In the genomic region with DNA sequence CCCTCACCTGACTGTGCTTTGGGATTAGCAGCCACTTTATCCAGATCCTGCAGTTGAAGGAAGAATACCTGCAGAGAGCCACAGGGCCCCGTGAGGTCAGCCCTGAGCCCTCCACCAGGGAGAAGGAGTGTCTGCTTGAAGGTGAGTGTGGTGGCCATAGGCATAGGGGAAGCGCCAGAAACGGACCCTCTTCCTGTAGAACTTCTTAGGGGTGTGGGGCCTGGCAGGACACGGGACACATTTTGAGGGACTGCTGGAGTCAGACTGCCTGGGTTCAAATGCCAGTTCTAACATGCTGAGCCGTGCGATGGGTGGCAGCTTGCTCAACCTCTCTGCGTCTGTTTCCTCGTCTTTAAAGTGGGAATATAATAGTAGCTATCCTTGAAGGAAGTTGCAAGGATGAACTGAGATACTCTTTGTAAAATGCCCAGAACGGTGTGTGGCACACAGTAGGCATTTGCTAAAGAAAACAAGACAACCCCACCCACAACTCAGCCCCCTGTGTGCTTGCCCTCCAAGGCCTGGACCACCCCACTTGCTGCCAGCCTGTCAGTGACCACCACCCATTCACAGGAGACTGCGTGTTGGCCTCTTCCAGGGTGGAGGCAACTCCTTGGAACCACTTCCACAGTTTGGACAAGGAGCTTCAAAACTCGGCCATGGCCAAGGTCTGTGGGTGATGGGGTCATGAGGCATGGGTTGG, we compare ENCODE assay signal across 9 cellular contexts. TPM values are rescaled to one million over a fixed set of nuclear protein-coding genes. Genes with fewer than 3 reads are reported as not detected.
DNase-seq lines count a peak whose midpoint lies in the region; ATAC-seq and TF ChIP-seq lines count a peak whose summit lies in the region.
"Had no signal": no experiment of that assay in that cellular context is flagged by ENCODE, and none has a peak within 500 bp of the region (broad histone marks: within the 10 kb centered on the region; RNA-seq: fewer than 3 reads in every experiment).

No MANE protein-coding gene starts in this region.

- H3K9ac ChIP-seq in Loucy (ENCODE audit: low read depth, low read length, poor library complexity, severe bottlenecking) (peak overlapping the region; percentile 79), skeletal muscle tissue (ENCODE audit: low read depth in 1 of 3, low read length in 3 of 3) (peak overlapping the region in 2 of 3 donors; percentile 32 to 33)

- peak overlapping the region; percentile 84 for H3K4me2 ChIP-seq in Loucy (ENCODE audit: low read depth, low read length, poor library complexity, severe bottlenecking)

- H3K36me3 Mint-ChIP-seq in activated T-cell treated with anti-CD3 and anti-CD28 coated beads, Interleukin-2, amount 50 U/mL, for 72 hours (ENCODE audit: insufficient read depth in 2 of 2): peaks cover 0 to 1% of the 10 kb centered on the region in 2 donors
- no peaks in the 10 kb centered on the region for H3K36me3 Mint-ChIP-seq in activated naive CD8-positive, alpha-beta T cell treated with anti-CD3 and anti-CD28 coated beads, Interleukin-2, amount 50 U/mL, for 24 hours (ENCODE audit: low read depth)

- TF ChIP-seq CTCF in Loucy (conservative IDR thresholded peaks at IDR 0.05; ENCODE audit: low read length): no peak

- H3K4me1 Mint-ChIP-seq in activated T-cell treated with anti-CD3 and anti-CD28 coated beads, Interleukin-2, amount 50 U/mL, for 72 hours (ENCODE audit: low read depth): peaks cover 28% of the 10 kb centered on the region
- H3K4me1 Mint-ChIP-seq in activated naive CD8-positive, alpha-beta T cell treated with anti-CD3 and anti-CD28 coated beads, Interleukin-2, amount 50 U/mL, for 24 hours: peaks cover 26% of the 10 kb centered on the region

- H3K27me3 ChIP-seq in Loucy (ENCODE audit: insufficient read depth, low read length, poor library complexity, severe bottlenecking): no peaks in the 10 kb centered on the region
- no peaks in the 10 kb centered on the region for H3K27me3 ChIP-seq in skeletal muscle tissue (ENCODE audit: control insufficient read depth in 3 of 3, insufficient read depth in 3 of 3, low read length in 3 of 3)
- H3K27me3 ChIP-seq: pancreas had no signal

- no peaks in the 10 kb centered on the region for H3F3A ChIP-seq in Loucy (ENCODE audit: low read depth)

- H2AFZ ChIP-seq in Loucy (ENCODE audit: low read length): peak overlapping the region; percentile 89; the same call in 1 of the 2 replicates

- H3K4me3 ChIP-seq in Loucy (ENCODE audit: low read length, poor library complexity, severe bottlenecking) (peak overlapping the region; percentile 72), skeletal muscle tissue (ENCODE audit: low read length in 3 of 3) (no peak overlapping the region)
- H3K4me3 ChIP-seq: pancreas had no signal

- H3K36me3 ChIP-seq in Loucy (ENCODE audit: insufficient read depth, low read length) (no peaks in the 10 kb centered on the region), skeletal muscle tissue (ENCODE audit: control insufficient read depth in 3 of 3, insufficient read depth in 3 of 3, low read length in 3 of 3) (no peaks in the 10 kb centered on the region)
- H3K36me3 ChIP-seq: pancreas had no signal

- H3K27ac ChIP-seq in skeletal muscle tissue (ENCODE audit: low read depth, low read length): no peak overlapping the region
- H3K27ac ChIP-seq: pancreas had no signal

- no peaks in the 10 kb centered on the region for H3K27me3 Mint-ChIP-seq in activated T-cell treated with anti-CD3 and anti-CD28 coated beads, Interleukin-2, amount 50 U/mL, for 72 hours (ENCODE audit: low read depth)
- H3K27me3 Mint-ChIP-seq in activated naive CD8-positive, alpha-beta T cell treated with anti-CD3 and anti-CD28 coated beads, Interleukin-2, amount 50 U/mL, for 24 hours: no peaks in the 10 kb centered on the region

- no peaks in the 10 kb centered on the region for H3K9me2 ChIP-seq in Loucy (replicated peaks; ENCODE audit: low read depth, low read length)

- peak overlapping the region; percentile 36 for H3K27ac Mint-ChIP-seq in activated T-cell treated with anti-CD3 and anti-CD28 coated beads, Interleukin-2, amount 50 U/mL, for 72 hours
- H3K27ac Mint-ChIP-seq in activated naive CD8-positive, alpha-beta T cell treated with anti-CD3 and anti-CD28 coated beads, Interleukin-2, amount 50 U/mL, for 24 hours: peak overlapping the region; percentile 90

- H3K4me1 ChIP-seq in Loucy (ENCODE audit: insufficient read depth, low read length, poor library complexity, severe bottlenecking) (peaks cover 19% of the 10 kb centered on the region), skeletal muscle tissue (ENCODE audit: control insufficient read depth in 3 of 3, insufficient read depth in 3 of 3, low read length in 3 of 3) (peaks cover 28 to 41% (median 30%) of the 10 kb centered on the region in 3 donors)

- DNase-seq in activated T-cell treated with anti-CD3 and anti-CD28 coated beads, Interleukin-2, amount 50 U/mL, for 72 hours: no peak
- no peak for DNase-seq in activated T-cell treated with anti-CD3 and anti-CD28 coated beads, Interleukin-2, amount 50 U/mL, for 48 hours
- no peak for DNase-seq in activated naive CD8-positive, alpha-beta T cell treated with anti-CD3 and anti-CD28 coated beads, Interleukin-2, amount 50 U/mL, for 24 hours
- DNase-seq in SHP77 treated with DMSO at 0.1 percent for 48 hours (lab: John Stamatoyannopoulos, UW) (no peak), NCI-H82 treated with DMSO at 0.1 percent for 48 hours (lab: John Stamatoyannopoulos, UW; ENCODE audit: unreplicated experiment) (no peak)
- DNase-seq in activated CD4-positive, CD25-positive, alpha-beta regulatory T cell treated with anti-CD3 and anti-CD28 coated beads, Interleukin-2, amount 50 U/mL, for 72 hours: no peak

- H4K20me1 ChIP-seq in Loucy (ENCODE audit: insufficient read depth, low read length, poor library complexity, severe bottlenecking): no peaks in the 10 kb centered on the region

- no peak for ATAC-seq in activated T-cell treated with anti-CD3 and anti-CD28 coated beads, Interleukin-2, amount 50 U/mL, for 72 hours (replicated peaks in 1 of 2)
- no peak for ATAC-seq in activated naive CD8-positive, alpha-beta T cell treated with anti-CD3 and anti-CD28 coated beads, Interleukin-2, amount 50 U/mL, for 24 hours

- H3K4me3 Mint-ChIP-seq in activated T-cell treated with anti-CD3 and anti-CD28 coated beads, Interleukin-2, amount 50 U/mL, for 72 hours: peak overlapping the region; percentile 80
- H3K4me3 Mint-ChIP-seq in activated naive CD8-positive, alpha-beta T cell treated with anti-CD3 and anti-CD28 coated beads, Interleukin-2, amount 50 U/mL, for 24 hours: peak overlapping the region; percentile 70

- H3K79me2 ChIP-seq in Loucy (ENCODE audit: insufficient read depth, low read length): peaks cover 13% of the 10 kb centered on the region; the same call in 1 of the 2 replicates

- H3K9me3 Mint-ChIP-seq in activated T-cell treated with anti-CD3 and anti-CD28 coated beads, Interleukin-2, amount 50 U/mL, for 72 hours: no peaks in the 10 kb centered on the region
- no peaks in the 10 kb centered on the region for H3K9me3 Mint-ChIP-seq in activated naive CD8-positive, alpha-beta T cell treated with anti-CD3 and anti-CD28 coated beads, Interleukin-2, amount 50 U/mL, for 24 hours

- H3K9me3 ChIP-seq in Loucy (ENCODE audit: insufficient read depth, low read depth, low read length) (no peaks in the 10 kb centered on the region), skeletal muscle tissue (ENCODE audit: control insufficient read depth in 3 of 3, low read length in 3 of 3) (no peaks in the 10 kb centered on the region)
- H3K9me3 ChIP-seq: pancreas had no signal

RNA-seq across cellular contexts. Expression of gene BAK1, which starts 4.8 kb away (rescaled TPM):
- 10 to 100 TPM; 54.9 to 55.4 TPM for total RNA-seq in activated T-cell treated with anti-CD3 and anti-CD28 coated beads, Interleukin-2, amount 50 U/mL, for 72 hours
- total RNA-seq in skeletal muscle tissue: 9.9 TPM

RNA-seq across cellular contexts. Expression of gene ITPR3, which starts 36.3 kb away (rescaled TPM):
- 10 to 100 TPM; 49.9 to 52.5 TPM for total RNA-seq in activated T-cell treated with anti-CD3 and anti-CD28 coated beads, Interleukin-2, amount 50 U/mL, for 72 hours
- total RNA-seq in skeletal muscle tissue: 4.7 TPM
